11 cellular contexts compared by ENCODE assay signal in the genomic region with DNA sequence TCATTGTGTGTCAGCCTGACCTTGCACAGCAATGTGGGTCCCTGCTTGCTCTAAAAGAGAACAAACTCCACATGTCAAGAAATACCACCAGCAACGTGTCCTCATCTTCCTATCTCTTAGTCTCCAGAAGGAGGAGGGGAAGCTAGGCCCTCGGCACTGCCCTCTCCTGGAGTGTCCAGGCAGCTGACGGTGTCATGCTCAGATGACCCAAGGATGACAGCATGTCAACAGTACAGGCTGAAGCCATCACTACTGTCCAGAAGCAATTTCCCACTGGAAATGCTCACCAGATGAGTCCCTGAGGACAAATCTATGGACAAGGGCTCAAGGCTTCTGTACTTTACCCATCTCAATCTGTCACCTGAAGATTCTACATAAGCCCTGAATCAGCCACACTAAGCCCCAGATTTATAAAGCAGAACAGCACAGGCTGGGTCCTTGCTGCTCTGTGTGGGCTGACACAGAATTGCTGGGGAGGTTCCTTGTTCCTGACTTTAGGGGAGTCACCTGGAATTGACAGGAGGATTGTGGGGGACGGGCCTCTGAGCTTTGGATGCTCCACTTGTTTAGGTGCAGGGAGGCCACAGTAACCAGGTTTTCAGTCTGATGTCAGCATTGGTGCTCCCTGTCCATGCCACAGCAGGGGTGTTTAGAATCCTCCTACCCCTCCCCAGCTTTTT.
DNase-seq lines count a peak whose midpoint lies in the region; ATAC-seq, FAIRE-seq and TF ChIP-seq lines count a peak whose summit lies in the region.
"Had no signal": no experiment of that assay in that cellular context is flagged by ENCODE, and none has a peak within 500 bp of the region (broad histone marks: within the 10 kb centered on the region; RNA-seq: fewer than 3 reads in every experiment).

No MANE protein-coding gene starts in this region.

- FAIRE-seq in astrocyte (lab: Jason Lieb, UNC) (no peak), keratinocyte (lab: Jason Lieb, UNC) (no peak)
- FAIRE-seq: GM18507 had no signal

- peak; percentile 35 for TF ChIP-seq CTCF in AG04449 (IDR thresholded peaks at IDR 0.05; ENCODE audit: insufficient read depth, low read length, missing control alignments)
- peak; percentile 34 for TF ChIP-seq CTCF in astrocyte (IDR thresholded peaks at IDR 0.05; ENCODE audit: insufficient read depth, low read depth, low read length)
- TF ChIP-seq CTCF in keratinocyte (optimal IDR thresholded peaks at IDR 0.05 in 1 of 3, IDR thresholded peaks at IDR 0.05 in 1 of 3, conservative IDR thresholded peaks at IDR 0.05 in 1 of 3; ENCODE audit: extremely low read depth in 1 of 3, insufficient read depth in 2 of 3, low read length in 3 of 3), result peak; percentile 17 to 68 (median 20)
- no peak for TF ChIP-seq CTCF in CD4-positive, alpha-beta T cell (IDR thresholded peaks at IDR 0.05)

- no peak overlapping the region for H3K27ac Mint-ChIP-seq in astrocyte (ENCODE audit: unreplicated experiment)
- H3K27ac Mint-ChIP-seq in CD4-positive, alpha-beta T cell, result no peak overlapping the region
- H3K27ac Mint-ChIP-seq: activated naive CD4-positive, alpha-beta T cell treated with anti-CD3 and anti-CD28 coated beads, Interleukin-2, amount 50 U/mL, for 72 hours had no signal

- POLR2A ChIA-PET in AG04449 (lab: Yijun Ruan, JAX), result interaction anchor here (0.6 kb wide), 1 partner anchor 9 kb away, joined by 3 read pairs; no protein-coding TSS in a partner anchor
- POLR2A ChIA-PET in CD4-positive, alpha-beta T cell (lab: Charles Lee), result no interaction called here

- H4K20me1 ChIP-seq in astrocyte (ENCODE audit: insufficient read depth, low read length), result no peaks in the 10 kb centered on the region
- no peaks in the 10 kb centered on the region for H4K20me1 ChIP-seq in keratinocyte (ENCODE audit: control insufficient read depth, extremely low read depth, insufficient read depth, low read length)

- H3K27ac ChIP-seq in astrocyte (ENCODE audit: low read depth, low read length), result no peak overlapping the region
- no peak overlapping the region for H3K27ac ChIP-seq in keratinocyte (ENCODE audit: control insufficient read depth, insufficient read depth, low read length)
- H3K27ac ChIP-seq in CD4-positive, alpha-beta T cell (ENCODE audit: low read depth, low read length), result no peak overlapping the region
- H3K27ac ChIP-seq: skin epidermis had no signal

- no peaks in the 10 kb centered on the region for H3K9me3 Mint-ChIP-seq in astrocyte (ENCODE audit: unreplicated experiment)
- no peaks in the 10 kb centered on the region for H3K9me3 Mint-ChIP-seq in CD4-positive, alpha-beta T cell
- H3K9me3 Mint-ChIP-seq: activated naive CD4-positive, alpha-beta T cell treated with anti-CD3 and anti-CD28 coated beads, Interleukin-2, amount 50 U/mL, for 72 hours had no signal

- H3K9me3 ChIP-seq in astrocyte (ENCODE audit: insufficient read depth, low read depth, low read length), result no peaks in the 10 kb centered on the region
- no peaks in the 10 kb centered on the region for H3K9me3 ChIP-seq in keratinocyte (ENCODE audit: control insufficient read depth, low read depth, low read length)
- no peaks in the 10 kb centered on the region for H3K9me3 ChIP-seq in CD4-positive, alpha-beta T cell (ENCODE audit: control insufficient read depth, low read length)

- dilution Hi-C loops in keratinocyte (cut with MboI; ENCODE audit: extremely low pct_ligation_motif_present, low sequenced_read_pairs), result no loop called here

- H3K4me1 ChIP-seq in astrocyte (ENCODE audit: insufficient read depth, low read length), result peaks cover 8% of the 10 kb centered on the region
- no peaks in the 10 kb centered on the region for H3K4me1 ChIP-seq in keratinocyte (ENCODE audit: control insufficient read depth, extremely low read depth, insufficient read depth, low read length)

- intact Hi-C loops in CD4-positive, alpha-beta T cell (cut with DNase I, micrococcal nuclease), result no loop called here

- no peaks in the 10 kb centered on the region for H3K79me2 ChIP-seq in astrocyte (ENCODE audit: insufficient read depth, low read length)
- no peaks in the 10 kb centered on the region for H3K79me2 ChIP-seq in keratinocyte (ENCODE audit: control insufficient read depth, insufficient read depth, low read length)

- H3K27me3 ChIP-seq in astrocyte (ENCODE audit: insufficient read depth, low read length) (no peaks in the 10 kb centered on the region), keratinocyte (ENCODE audit: control insufficient read depth, extremely low read depth, insufficient read depth, low read length) (no peaks in the 10 kb centered on the region)
- no peaks in the 10 kb centered on the region for H3K27me3 ChIP-seq in CD4-positive, alpha-beta T cell (ENCODE audit: control insufficient read depth, insufficient read depth, low read length)

- H3K27me3 Mint-ChIP-seq in astrocyte (ENCODE audit: low read depth, unreplicated experiment), result peaks cover 48% of the 10 kb centered on the region
- H3K27me3 Mint-ChIP-seq in CD4-positive, alpha-beta T cell, result no peaks in the 10 kb centered on the region

- peaks cover 4% of the 10 kb centered on the region for H3K4me1 Mint-ChIP-seq in astrocyte (ENCODE audit: low read depth, unreplicated experiment)
- H3K4me1 Mint-ChIP-seq in CD4-positive, alpha-beta T cell (ENCODE audit: low read depth), result no peaks in the 10 kb centered on the region

- H3K36me3 Mint-ChIP-seq in astrocyte (ENCODE audit: low read depth, unreplicated experiment), result peaks cover 3% of the 10 kb centered on the region
- no peaks in the 10 kb centered on the region for H3K36me3 Mint-ChIP-seq in CD4-positive, alpha-beta T cell (ENCODE audit: low read depth)
- H3K36me3 Mint-ChIP-seq: activated naive CD4-positive, alpha-beta T cell treated with anti-CD3 and anti-CD28 coated beads, Interleukin-2, amount 50 U/mL, for 72 hours had no signal

- H3K4me3 Mint-ChIP-seq in astrocyte (ENCODE audit: unreplicated experiment), result no peak overlapping the region
- H3K4me3 Mint-ChIP-seq in CD4-positive, alpha-beta T cell, result no peak overlapping the region

- H3K36me3 ChIP-seq in astrocyte (ENCODE audit: insufficient read depth, low read length) (no peaks in the 10 kb centered on the region), keratinocyte (ENCODE audit: control insufficient read depth in 2 of 2, extremely low read depth in 1 of 2, insufficient read depth in 2 of 2, low read length in 2 of 2) (peaks cover 4 to 25% of the 10 kb centered on the region in 2 experiments)

- H3K4me3 ChIP-seq in AG04449 (ENCODE audit: low read depth, low read length) (no peak overlapping the region), astrocyte (ENCODE audit: insufficient read depth, low read depth, low read length) (no peak overlapping the region), keratinocyte (ENCODE audit: control insufficient read depth in 2 of 3, extremely low read depth in 1 of 3, insufficient read depth in 2 of 3, low read depth in 1 of 3, low read length in 3 of 3) (no peak overlapping the region)
- H3K4me3 ChIP-seq: skin epidermis had no signal

- CTCF ChIA-PET in AG04449 (lab: Yijun Ruan, JAX), result interaction anchor here (1.3 kb wide), 2 partner anchors 14 to 127 kb away, joined by 3 to 4 read pairs; no protein-coding TSS in a partner anchor
- CTCF ChIA-PET in CD4-positive, alpha-beta T cell (lab: Charles Lee), result no interaction called here

- DNase-seq in AG04449 (ENCODE audit: low read depth, low spot score), result no peak
- peak; percentile 35 for DNase-seq in HK-2 (ENCODE audit: unreplicated experiment)
- no peak for DNase-seq in astrocyte (ENCODE audit: low read depth)
- no peak for DNase-seq in keratinocyte (ENCODE audit: low read depth, low spot score)
- DNase-seq in CD4-positive, alpha-beta T cell, result no peak
- no peak for DNase-seq in activated CD8-positive, alpha-beta memory T cell treated with anti-CD3 and anti-CD28 coated beads, Interleukin-2, amount 50 U/mL, for 4 hours
- no peak for DNase-seq in NCI-H1436 (lab: John Stamatoyannopoulos, UW)

- H3K9ac ChIP-seq in astrocyte (ENCODE audit: low read length) (no peak overlapping the region), keratinocyte (ENCODE audit: control insufficient read depth, extremely low read depth, insufficient read depth, low read length) (no peak overlapping the region)

- H3K9me1 ChIP-seq in keratinocyte (ENCODE audit: control insufficient read depth, extremely low read depth, insufficient read depth, low read length), result no peaks in the 10 kb centered on the region

- H3K4me2 ChIP-seq in astrocyte (ENCODE audit: low read length) (no peak overlapping the region), keratinocyte (ENCODE audit: control insufficient read depth, extremely low read depth, insufficient read depth, low read depth, low read length) (no peak overlapping the region)

- H2AFZ ChIP-seq in astrocyte (ENCODE audit: low read depth, low read length) (no peak overlapping the region), keratinocyte (ENCODE audit: control insufficient read depth, low read length) (no peak overlapping the region)

- ATAC-seq in CD4-positive, alpha-beta T cell (ENCODE audit: poor library complexity), result no peak
- no peak for ATAC-seq in HG03378 (IDR thresholded peaks at IDR 0.05; ENCODE audit: unreplicated experiment)
